Comparison of ENCODE assay signal across 17 cellular contexts in the genomic region with DNA sequence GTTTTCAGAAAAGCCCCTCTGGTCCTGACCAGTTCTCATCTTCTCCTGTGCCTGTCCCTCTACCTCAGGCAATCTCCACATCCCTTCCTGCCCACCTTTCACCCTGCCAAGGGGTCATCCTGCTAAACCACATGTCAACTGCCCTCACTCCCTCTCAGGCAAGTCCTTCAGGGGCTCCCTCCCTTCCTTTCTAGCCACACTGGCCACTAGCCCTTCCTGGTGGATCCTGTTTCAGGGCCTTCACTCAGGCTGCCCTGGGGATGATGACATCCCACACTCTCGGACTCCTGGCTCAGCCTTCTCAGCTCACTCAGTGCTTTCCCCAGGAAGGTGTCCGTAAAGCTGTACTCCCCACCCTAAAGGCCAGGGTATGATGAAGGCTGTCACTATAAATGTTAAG. TPM values are rescaled to one million over a fixed set of nuclear protein-coding genes. Genes with fewer than 3 reads are reported as not detected.
DNase-seq lines count a peak whose midpoint lies in the region; ATAC-seq and TF ChIP-seq lines count a peak whose summit lies in the region.
"Had no signal": no experiment of that assay in that cellular context is flagged by ENCODE, and none has a peak within 500 bp of the region (broad histone marks: within the 10 kb centered on the region; RNA-seq: fewer than 3 reads in every experiment).

No MANE protein-coding gene starts in this region.

- H3K79me2 ChIP-seq in GM23338 (replicated peaks; ENCODE audit: insufficient read depth) (no peaks in the 10 kb centered on the region), neural progenitor cell (ENCODE audit: low read depth) (no peaks in the 10 kb centered on the region)

- peak overlapping the region; percentile 21; the same call in 1 of the 2 replicates for H3K27ac Mint-ChIP-seq in GM23338
- peak overlapping the region; percentile 57 for H3K27ac Mint-ChIP-seq in endodermal cell
- H3K27ac Mint-ChIP-seq in neural progenitor cell, result peak overlapping the region; percentile 3
- H3K27ac Mint-ChIP-seq in CD4-positive, alpha-beta T cell, result no peak overlapping the region

- H3K9me3 ChIP-seq in endodermal cell (ENCODE audit: control insufficient read depth, low read length) (peaks cover 15% of the 10 kb centered on the region), neural progenitor cell (ENCODE audit: low read depth) (no peaks in the 10 kb centered on the region)
- H3K9me3 ChIP-seq in CD4-positive, alpha-beta T cell (ENCODE audit: control insufficient read depth, low read length), result no peaks in the 10 kb centered on the region
- H3K9me3 ChIP-seq: BE2C had no signal

- no peaks in the 10 kb centered on the region for H3K27me3 ChIP-seq in GM23338 (ENCODE audit: insufficient read depth)
- H3K27me3 ChIP-seq in endodermal cell (ENCODE audit: control insufficient read depth, insufficient read depth, low read length, poor library complexity, severe bottlenecking), result no peaks in the 10 kb centered on the region
- H3K27me3 ChIP-seq in neural progenitor cell, result no peaks in the 10 kb centered on the region
- H3K27me3 ChIP-seq in CD4-positive, alpha-beta T cell (ENCODE audit: control insufficient read depth, insufficient read depth, low read length), result peaks cover 4% of the 10 kb centered on the region
- H3K27me3 ChIP-seq: BE2C had no signal

- H4K20me1 ChIP-seq in GM23338 (replicated peaks; ENCODE audit: insufficient read depth), result no peaks in the 10 kb centered on the region
- H4K20me1 ChIP-seq in neural progenitor cell (ENCODE audit: low read depth), result no peaks in the 10 kb centered on the region

- H3F3A ChIP-seq in GM23338 (replicated peaks; ENCODE audit: low read depth) (no peaks in the 10 kb centered on the region), neural progenitor cell (ENCODE audit: low read depth) (no peaks in the 10 kb centered on the region)

- ATAC-seq in GM23338 (no peak), GM21786 (IDR thresholded peaks at IDR 0.05; ENCODE audit: unreplicated experiment) (no peak)
- no peak for ATAC-seq in CD4-positive, alpha-beta T cell (ENCODE audit: poor library complexity)
- ATAC-seq: Panc1 had no signal

- H3K4me2 ChIP-seq in GM23338 (no peak overlapping the region), neural progenitor cell (no peak overlapping the region)

- POLR2A ChIA-PET in CD4-positive, alpha-beta T cell (lab: Charles Lee), result no interaction called here

- no peak overlapping the region for H2AFZ ChIP-seq in GM23338
- H2AFZ ChIP-seq in neural progenitor cell (replicated peaks), result no peak overlapping the region

- no peak overlapping the region for H3K27ac ChIP-seq in GM23338 (ENCODE audit: low read depth)
- no peak overlapping the region for H3K27ac ChIP-seq in endodermal cell (ENCODE audit: low read depth, low read length)
- H3K27ac ChIP-seq in neural progenitor cell, result no peak overlapping the region
- H3K27ac ChIP-seq in CD4-positive, alpha-beta T cell (ENCODE audit: low read depth, low read length), result no peak overlapping the region

- no peaks in the 10 kb centered on the region for H3K9me3 Mint-ChIP-seq in GM23338
- no peaks in the 10 kb centered on the region for H3K9me3 Mint-ChIP-seq in endodermal cell
- H3K9me3 Mint-ChIP-seq in neural progenitor cell, result peaks cover 6% of the 10 kb centered on the region
- no peaks in the 10 kb centered on the region for H3K9me3 Mint-ChIP-seq in CD4-positive, alpha-beta T cell
- H3K9me3 Mint-ChIP-seq: CD8-positive, alpha-beta memory T cell had no signal

- no peak overlapping the region for H3K4me3 Mint-ChIP-seq in GM23338
- H3K4me3 Mint-ChIP-seq in endodermal cell, result no peak overlapping the region
- no peak overlapping the region for H3K4me3 Mint-ChIP-seq in neural progenitor cell
- H3K4me3 Mint-ChIP-seq in CD4-positive, alpha-beta T cell, result no peak overlapping the region
- H3K4me3 Mint-ChIP-seq: CD8-positive, alpha-beta memory T cell; IgD-negative memory B cell had no signal

- H3K36me3 Mint-ChIP-seq in GM23338 (ENCODE audit: low read depth) (peaks cover 3% of the 10 kb centered on the region; the same call in 2 of the 3 replicates), endodermal cell (ENCODE audit: low read depth) (peaks cover 36% of the 10 kb centered on the region), neural progenitor cell (no peaks in the 10 kb centered on the region)
- H3K36me3 Mint-ChIP-seq in CD4-positive, alpha-beta T cell (ENCODE audit: low read depth), result no peaks in the 10 kb centered on the region
- H3K36me3 Mint-ChIP-seq: CD8-positive, alpha-beta memory T cell; IgD-negative memory B cell had no signal

- CTCF ChIA-PET in CD4-positive, alpha-beta T cell (lab: Charles Lee), result no interaction called here

- DNase-seq in NCI-H2029 (lab: John Stamatoyannopoulos, UW) (peak; percentile 20), NCI-H2029 treated with DMSO at 0.1 percent for 48 hours (lab: John Stamatoyannopoulos, UW) (no peak), GM23338 (ENCODE audit: low spot score) (no peak), endodermal cell (no peak), neural progenitor cell (ENCODE audit: low spot score) (no peak), ecto neural progenitor cell (ENCODE audit: low spot score) (no peak)
- no peak for DNase-seq in CD4-positive, alpha-beta T cell
- DNase-seq: 8988T; BE2C; CD8-positive, alpha-beta memory T cell; NCI-H1105; NCI-H187; NCI-H82 had no signal

- WGBS in endodermal cell (ENCODE audit: insufficient coverage in 1 of 2, insufficient read length in 1 of 2), 2 experiments, result 71 to 97% methylated on average over 1 to 2 of the region's 2 CpGs

- H3K36me3 ChIP-seq in GM23338 (ENCODE audit: insufficient read depth) (no peaks in the 10 kb centered on the region; the same call in 1 of the 2 replicates), endodermal cell (ENCODE audit: control insufficient read depth, insufficient read depth, low read length) (peaks cover 17% of the 10 kb centered on the region), neural progenitor cell (no peaks in the 10 kb centered on the region)
- H3K36me3 ChIP-seq: BE2C had no signal

- H3K27me3 Mint-ChIP-seq in GM23338 (ENCODE audit: insufficient read depth, low read depth, poor library complexity) (peaks cover 11% of the 10 kb centered on the region), endodermal cell (ENCODE audit: insufficient read depth) (no peaks in the 10 kb centered on the region), neural progenitor cell (ENCODE audit: insufficient read depth, low read depth) (no peaks in the 10 kb centered on the region)
- no peaks in the 10 kb centered on the region for H3K27me3 Mint-ChIP-seq in CD4-positive, alpha-beta T cell

- no peak for TF ChIP-seq CTCF in GM23338 (conservative IDR thresholded peaks at IDR 0.05; ENCODE audit: low read depth in 2 of 2)
- TF ChIP-seq CTCF in endodermal cell (conservative IDR thresholded peaks at IDR 0.05), result no peak
- TF ChIP-seq CTCF in neural progenitor cell (IDR thresholded peaks at IDR 0.05), result no peak
- no peak for TF ChIP-seq CTCF in CD4-positive, alpha-beta T cell (IDR thresholded peaks at IDR 0.05)

- H3K4me1 ChIP-seq in GM23338 (ENCODE audit: insufficient read depth) (peaks cover 5% of the 10 kb centered on the region; the same call in 1 of the 2 replicates), endodermal cell (ENCODE audit: control insufficient read depth, insufficient read depth, low read length) (no peaks in the 10 kb centered on the region), neural progenitor cell (peaks cover 8% of the 10 kb centered on the region)

- H3K4me1 Mint-ChIP-seq in GM23338, result peaks cover 13% of the 10 kb centered on the region
- peaks cover 20% of the 10 kb centered on the region for H3K4me1 Mint-ChIP-seq in endodermal cell
- H3K4me1 Mint-ChIP-seq in neural progenitor cell, result peaks cover 9% of the 10 kb centered on the region
- H3K4me1 Mint-ChIP-seq in CD4-positive, alpha-beta T cell (ENCODE audit: low read depth), result peaks cover 3% of the 10 kb centered on the region

- H3K9ac ChIP-seq in endodermal cell (ENCODE audit: extremely low read depth, low read length, poor library complexity, severe bottlenecking) (no peak overlapping the region), neural progenitor cell (no peak overlapping the region)

- no peaks in the 10 kb centered on the region for H3K9me2 ChIP-seq in GM23338 (ENCODE audit: insufficient read depth)

- H3K4me3 ChIP-seq in GM23338, result no peak overlapping the region
- no peak overlapping the region for H3K4me3 ChIP-seq in endodermal cell (ENCODE audit: low read length)
- no peak overlapping the region for H3K4me3 ChIP-seq in neural progenitor cell

- intact Hi-C loops in CD4-positive, alpha-beta T cell (cut with DNase I, micrococcal nuclease), result no loop called here

TF ChIP-seq in GM23338, 12 proteins besides CTCF, POLR2A, EP300 and RAD21:
- TF ChIP-seq, protein P1, sequence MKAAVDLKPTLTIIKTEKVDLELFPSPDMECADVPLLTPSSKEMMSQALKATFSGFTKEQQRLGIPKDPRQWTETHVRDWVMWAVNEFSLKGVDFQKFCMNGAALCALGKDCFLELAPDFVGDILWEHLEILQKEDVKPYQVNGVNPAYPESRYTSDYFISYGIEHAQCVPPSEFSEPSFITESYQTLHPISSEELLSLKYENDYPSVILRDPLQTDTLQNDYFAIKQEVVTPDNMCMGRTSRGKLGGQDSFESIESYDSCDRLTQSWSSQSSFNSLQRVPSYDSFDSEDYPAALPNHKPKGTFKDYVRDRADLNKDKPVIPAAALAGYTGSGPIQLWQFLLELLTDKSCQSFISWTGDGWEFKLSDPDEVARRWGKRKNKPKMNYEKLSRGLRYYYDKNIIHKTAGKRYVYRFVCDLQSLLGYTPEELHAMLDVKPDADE (IDR thresholded peaks at IDR 0.05), result no peak
- TF ChIP-seq ZNF114 (CRISPR knock-in tag; IDR thresholded peaks at IDR 0.05), result no peak
- no peak for TF ChIP-seq EZH2 (IDR thresholded peaks at IDR 0.05; ENCODE audit: low read depth, unreplicated experiment)
- TF ChIP-seq CREB1 (CRISPR knock-in tag; IDR thresholded peaks at IDR 0.05; ENCODE audit: low read depth), result no peak
- TF ChIP-seq ZNF331 (CRISPR knock-in tag; IDR thresholded peaks at IDR 0.05; ENCODE audit: low read depth), result no peak
- TF ChIP-seq EZH2phosphoT487 (IDR thresholded peaks at IDR 0.05; ENCODE audit: unreplicated experiment), result no peak
- no peak for TF ChIP-seq POLR2AphosphoS5 (IDR thresholded peaks at IDR 0.05; ENCODE audit: low read depth)
- TF ChIP-seq STAT1 (IDR thresholded peaks at IDR 0.05; ENCODE audit: unreplicated experiment), result no peak

RNA-seq across cellular contexts. Expression of gene STEAP1B, which starts 13.4 kb away (rescaled TPM):
- total RNA-seq in GM23338 (2014; rRNA removed; shearing (Covaris generic)), result 13.9 and 16.5 TPM in 2 replicates
- polyA plus RNA-seq in GM23338 (2016; fragmentation: Nextera tagmentation; extraction: Ambion mirVana), result 4.5 and 4.9 TPM in 2 replicates
- total RNA-seq in endodermal cell, result 10 to 100 TPM; 30.5 to 54.2 TPM
- polyA plus RNA-seq in endodermal cell (2013, experiment 1 of 2), result 4.3 TPM
- polyA plus RNA-seq in endodermal cell (2013, experiment 2 of 2), result 5.1 TPM
- 1.6 and 3.0 TPM in 2 replicates for total RNA-seq in neural progenitor cell (ENCODE audit: low replicate concordance)
- total RNA-seq in CD4-positive, alpha-beta T cell, result not detected
- total RNA-seq: LHCN-M2 had no signal
- polyA plus RNA-seq: CD8-positive, alpha-beta memory T cell had no signal
